ENCODE assay signal across 1 cellular context in the genomic region with DNA sequence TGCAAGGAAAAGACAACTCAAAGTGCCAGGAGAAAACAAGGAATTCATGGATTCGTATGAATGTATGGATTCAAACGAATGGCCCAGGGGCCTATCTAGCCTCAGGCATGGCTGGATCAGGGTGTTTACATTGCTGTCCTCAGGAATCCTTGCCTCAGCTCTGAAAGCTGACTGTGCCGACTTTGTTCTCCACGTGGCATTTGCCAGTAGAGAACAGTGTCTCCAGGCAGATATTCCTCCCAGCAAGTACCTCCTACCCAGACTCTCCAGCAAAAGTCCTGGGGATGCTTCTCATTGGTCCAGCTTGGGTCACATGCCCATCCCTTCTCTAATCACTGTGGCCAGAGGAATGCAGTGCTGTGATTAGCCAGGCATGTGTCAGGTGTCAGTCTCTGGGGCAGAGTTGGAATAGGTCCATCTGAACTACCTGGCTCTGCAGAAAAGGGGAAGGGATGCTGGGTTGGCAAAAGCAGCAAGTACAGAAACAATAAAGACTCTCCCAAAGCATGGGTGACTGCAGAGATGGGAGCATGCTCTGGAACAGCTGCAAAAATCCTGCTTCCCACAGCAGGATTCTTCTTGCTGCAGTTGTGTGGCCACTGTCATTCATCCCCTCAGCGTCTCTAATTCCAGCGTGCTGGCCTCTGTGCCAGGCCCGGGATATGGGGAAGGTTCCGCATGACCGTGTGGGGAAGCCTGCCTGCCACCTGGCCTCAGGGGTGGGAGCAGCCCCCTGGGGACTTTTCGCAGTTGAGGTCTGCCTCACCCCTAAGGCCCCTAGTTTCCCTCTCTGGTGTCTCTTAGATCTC.
TF ChIP-seq lines count a peak whose summit lies in the region.

No MANE protein-coding gene starts in this region.

TF ChIP-seq in HepG2, 621 proteins besides CTCF, POLR2A, EP300 and RAD21 (continued from another document and continues in another):
- TF ChIP-seq, protein P1, sequence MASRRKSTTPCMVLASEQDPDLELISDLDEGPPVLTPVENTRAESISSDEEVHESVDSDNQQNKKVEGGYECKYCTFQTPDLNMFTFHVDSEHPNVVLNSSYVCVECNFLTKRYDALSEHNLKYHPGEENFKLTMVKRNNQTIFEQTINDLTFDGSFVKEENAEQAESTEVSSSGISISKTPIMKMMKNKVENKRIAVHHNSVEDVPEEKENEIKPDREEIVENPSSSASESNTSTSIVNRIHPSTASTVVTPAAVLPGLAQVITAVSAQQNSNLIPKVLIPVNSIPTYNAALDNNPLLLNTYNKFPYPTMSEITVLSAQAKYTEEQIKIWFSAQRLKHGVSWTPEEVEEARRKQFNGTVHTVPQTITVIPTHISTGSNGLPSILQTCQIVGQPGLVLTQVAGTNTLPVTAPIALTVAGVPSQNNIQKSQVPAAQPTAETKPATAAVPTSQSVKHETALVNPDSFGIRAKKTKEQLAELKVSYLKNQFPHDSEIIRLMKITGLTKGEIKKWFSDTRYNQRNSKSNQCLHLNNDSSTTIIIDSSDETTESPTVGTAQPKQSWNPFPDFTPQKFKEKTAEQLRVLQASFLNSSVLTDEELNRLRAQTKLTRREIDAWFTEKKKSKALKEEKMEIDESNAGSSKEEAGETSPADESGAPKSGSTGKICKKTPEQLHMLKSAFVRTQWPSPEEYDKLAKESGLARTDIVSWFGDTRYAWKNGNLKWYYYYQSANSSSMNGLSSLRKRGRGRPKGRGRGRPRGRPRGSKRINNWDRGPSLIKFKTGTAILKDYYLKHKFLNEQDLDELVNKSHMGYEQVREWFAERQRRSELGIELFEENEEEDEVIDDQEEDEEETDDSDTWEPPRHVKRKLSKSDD (CRISPR knock-in tag; IDR thresholded peaks at IDR 0.05; ENCODE audit: low read depth): peak; percentile 35; the same call in 1 of the 2 replicates
- TF ChIP-seq ZNF232 (CRISPR knock-in tag; IDR thresholded peaks at IDR 0.05; ENCODE audit: borderline replicate concordance): 0 out of 2 replicates have a peak, but pooled peaks have one; percentile 43
- TF ChIP-seq ZNF430 (CRISPR knock-in tag; IDR thresholded peaks at IDR 0.05): 0 out of 2 replicates have a peak, but pooled peaks have one; percentile 34
- peak; percentile 95 for TF ChIP-seq GFI1 (CRISPR knock-in tag; IDR thresholded peaks at IDR 0.05; ENCODE audit: borderline replicate concordance)
- TF ChIP-seq ZNF260 (CRISPR knock-in tag; IDR thresholded peaks at IDR 0.05; ENCODE audit: borderline replicate concordance, low read depth): no peak
- TF ChIP-seq NFYB (CRISPR knock-in tag; IDR thresholded peaks at IDR 0.05): peak; percentile 88
- TF ChIP-seq, protein P2, sequence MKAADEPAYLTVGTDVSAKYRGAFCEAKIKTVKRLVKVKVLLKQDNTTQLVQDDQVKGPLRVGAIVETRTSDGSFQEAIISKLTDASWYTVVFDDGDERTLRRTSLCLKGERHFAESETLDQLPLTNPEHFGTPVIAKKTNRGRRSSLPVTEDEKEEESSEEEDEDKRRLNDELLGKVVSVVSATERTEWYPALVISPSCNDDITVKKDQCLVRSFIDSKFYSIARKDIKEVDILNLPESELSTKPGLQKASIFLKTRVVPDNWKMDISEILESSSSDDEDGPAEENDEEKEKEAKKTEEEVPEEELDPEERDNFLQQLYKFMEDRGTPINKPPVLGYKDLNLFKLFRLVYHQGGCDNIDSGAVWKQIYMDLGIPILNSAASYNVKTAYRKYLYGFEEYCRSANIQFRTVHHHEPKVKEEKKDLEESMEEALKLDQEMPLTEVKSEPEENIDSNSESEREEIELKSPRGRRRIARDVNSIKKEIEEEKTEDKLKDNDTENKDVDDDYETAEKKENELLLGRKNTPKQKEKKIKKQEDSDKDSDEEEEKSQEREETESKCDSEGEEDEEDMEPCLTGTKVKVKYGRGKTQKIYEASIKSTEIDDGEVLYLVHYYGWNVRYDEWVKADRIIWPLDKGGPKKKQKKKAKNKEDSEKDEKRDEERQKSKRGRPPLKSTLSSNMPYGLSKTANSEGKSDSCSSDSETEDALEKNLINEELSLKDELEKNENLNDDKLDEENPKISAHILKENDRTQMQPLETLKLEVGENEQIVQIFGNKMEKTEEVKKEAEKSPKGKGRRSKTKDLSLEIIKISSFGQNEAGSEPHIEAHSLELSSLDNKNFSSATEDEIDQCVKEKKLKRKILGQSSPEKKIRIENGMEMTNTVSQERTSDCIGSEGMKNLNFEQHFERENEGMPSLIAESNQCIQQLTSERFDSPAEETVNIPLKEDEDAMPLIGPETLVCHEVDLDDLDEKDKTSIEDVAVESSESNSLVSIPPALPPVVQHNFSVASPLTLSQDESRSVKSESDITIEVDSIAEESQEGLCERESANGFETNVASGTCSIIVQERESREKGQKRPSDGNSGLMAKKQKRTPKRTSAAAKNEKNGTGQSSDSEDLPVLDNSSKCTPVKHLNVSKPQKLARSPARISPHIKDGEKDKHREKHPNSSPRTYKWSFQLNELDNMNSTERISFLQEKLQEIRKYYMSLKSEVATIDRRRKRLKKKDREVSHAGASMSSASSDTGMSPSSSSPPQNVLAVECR (CRISPR knock-in tag; IDR thresholded peaks at IDR 0.05; ENCODE audit: borderline replicate concordance): peak; percentile 53; the same call in 1 of the 2 replicates
- no peak for TF ChIP-seq FOXJ3 (CRISPR knock-in tag; IDR thresholded peaks at IDR 0.05; ENCODE audit: borderline replicate concordance)
- no peak for TF ChIP-seq ZNF441 (CRISPR knock-in tag; IDR thresholded peaks at IDR 0.05; ENCODE audit: borderline replicate concordance)
- TF ChIP-seq, protein P3, sequence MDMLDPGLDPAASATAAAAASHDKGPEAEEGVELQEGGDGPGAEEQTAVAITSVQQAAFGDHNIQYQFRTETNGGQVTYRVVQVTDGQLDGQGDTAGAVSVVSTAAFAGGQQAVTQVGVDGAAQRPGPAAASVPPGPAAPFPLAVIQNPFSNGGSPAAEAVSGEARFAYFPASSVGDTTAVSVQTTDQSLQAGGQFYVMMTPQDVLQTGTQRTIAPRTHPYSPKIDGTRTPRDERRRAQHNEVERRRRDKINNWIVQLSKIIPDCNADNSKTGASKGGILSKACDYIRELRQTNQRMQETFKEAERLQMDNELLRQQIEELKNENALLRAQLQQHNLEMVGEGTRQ (IDR thresholded peaks at IDR 0.05; ENCODE audit: low read depth, low read length): peak; percentile 98
- TF ChIP-seq, protein P3 (CRISPR knock-in tag; IDR thresholded peaks at IDR 0.05; ENCODE audit: borderline replicate concordance): peak; percentile 97; the same call in 1 of the 2 replicates
- TF ChIP-seq ZMYM3 (CRISPR knock-in tag; IDR thresholded peaks at IDR 0.05): peak; percentile 41; the same call in 1 of the 2 replicates
- no peak for TF ChIP-seq ZNF790 (CRISPR knock-in tag; IDR thresholded peaks at IDR 0.05; ENCODE audit: borderline replicate concordance)
- TF ChIP-seq, protein P4, sequence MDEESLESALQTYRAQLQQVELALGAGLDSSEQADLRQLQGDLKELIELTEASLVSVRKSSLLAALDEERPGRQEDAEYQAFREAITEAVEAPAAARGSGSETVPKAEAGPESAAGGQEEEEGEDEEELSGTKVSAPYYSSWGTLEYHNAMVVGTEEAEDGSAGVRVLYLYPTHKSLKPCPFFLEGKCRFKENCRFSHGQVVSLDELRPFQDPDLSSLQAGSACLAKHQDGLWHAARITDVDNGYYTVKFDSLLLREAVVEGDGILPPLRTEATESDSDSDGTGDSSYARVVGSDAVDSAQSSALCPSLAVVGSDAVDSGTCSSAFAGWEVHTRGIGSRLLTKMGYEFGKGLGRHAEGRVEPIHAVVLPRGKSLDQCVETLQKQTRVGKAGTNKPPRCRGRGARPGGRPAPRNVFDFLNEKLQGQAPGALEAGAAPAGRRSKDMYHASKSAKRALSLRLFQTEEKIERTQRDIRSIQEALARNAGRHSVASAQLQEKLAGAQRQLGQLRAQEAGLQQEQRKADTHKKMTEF (CRISPR knock-in tag; IDR thresholded peaks at IDR 0.05): peak; percentile 30; the same call in 1 of the 2 replicates
- no peak for TF ChIP-seq NCOR1 (IDR thresholded peaks at IDR 0.05; ENCODE audit: borderline replicate concordance, low read length)
- TF ChIP-seq TCF7 (IDR thresholded peaks at IDR 0.05; ENCODE audit: low read depth): 0 out of 2 replicates have a peak, but pooled peaks have one; percentile 10
- TF ChIP-seq KLF11 (CRISPR knock-in tag; IDR thresholded peaks at IDR 0.05): no peak
- TF ChIP-seq ZNF264 (CRISPR knock-in tag; IDR thresholded peaks at IDR 0.05): peak; percentile 71; the same call in 1 of the 2 replicates
- TF ChIP-seq YEATS4 (CRISPR knock-in tag; IDR thresholded peaks at IDR 0.05; ENCODE audit: borderline replicate concordance): peak; percentile 85
- TF ChIP-seq, protein P5, sequence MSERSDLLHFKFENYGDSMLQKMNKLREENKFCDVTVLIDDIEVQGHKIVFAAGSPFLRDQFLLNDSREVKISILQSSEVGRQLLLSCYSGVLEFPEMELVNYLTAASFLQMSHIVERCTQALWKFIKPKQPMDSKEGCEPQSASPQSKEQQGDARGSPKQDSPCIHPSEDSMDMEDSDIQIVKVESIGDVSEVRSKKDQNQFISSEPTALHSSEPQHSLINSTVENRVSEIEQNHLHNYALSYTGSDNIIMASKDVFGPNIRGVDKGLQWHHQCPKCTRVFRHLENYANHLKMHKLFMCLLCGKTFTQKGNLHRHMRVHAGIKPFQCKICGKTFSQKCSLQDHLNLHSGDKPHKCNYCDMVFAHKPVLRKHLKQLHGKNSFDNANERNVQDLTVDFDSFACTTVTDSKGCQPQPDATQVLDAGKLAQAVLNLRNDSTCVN (CRISPR knock-in tag; IDR thresholded peaks at IDR 0.05; ENCODE audit: borderline replicate concordance): 0 out of 2 replicates have a peak, but pooled peaks have one; percentile 2
- no peak for TF ChIP-seq PITX1 (CRISPR knock-in tag; IDR thresholded peaks at IDR 0.05)
- peak; percentile 88 for TF ChIP-seq RAD51 (IDR thresholded peaks at IDR 0.05; ENCODE audit: borderline replicate concordance)
- peak; percentile 84 for TF ChIP-seq PHF21A (CRISPR knock-in tag; IDR thresholded peaks at IDR 0.05)
- TF ChIP-seq, protein P6, sequence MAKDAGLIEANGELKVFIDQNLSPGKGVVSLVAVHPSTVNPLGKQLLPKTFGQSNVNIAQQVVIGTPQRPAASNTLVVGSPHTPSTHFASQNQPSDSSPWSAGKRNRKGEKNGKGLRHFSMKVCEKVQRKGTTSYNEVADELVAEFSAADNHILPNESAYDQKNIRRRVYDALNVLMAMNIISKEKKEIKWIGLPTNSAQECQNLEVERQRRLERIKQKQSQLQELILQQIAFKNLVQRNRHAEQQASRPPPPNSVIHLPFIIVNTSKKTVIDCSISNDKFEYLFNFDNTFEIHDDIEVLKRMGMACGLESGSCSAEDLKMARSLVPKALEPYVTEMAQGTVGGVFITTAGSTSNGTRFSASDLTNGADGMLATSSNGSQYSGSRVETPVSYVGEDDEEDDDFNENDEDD (CRISPR knock-in tag; IDR thresholded peaks at IDR 0.05; ENCODE audit: borderline replicate concordance): peak; percentile 35; the same call in 1 of the 2 replicates
- peak; percentile 99 for TF ChIP-seq ZNF329 (CRISPR knock-in tag; IDR thresholded peaks at IDR 0.05; ENCODE audit: low read depth)
- TF ChIP-seq ZNF124 (CRISPR knock-in tag; IDR thresholded peaks at IDR 0.05): peak; percentile 33; the same call in 1 of the 2 replicates
- TF ChIP-seq ZNF605 (CRISPR knock-in tag; IDR thresholded peaks at IDR 0.05): peak; percentile 69
- TF ChIP-seq POLR2AphosphoS5 (IDR thresholded peaks at IDR 0.05; ENCODE audit: low read depth, low read length): peak; percentile 66
- TF ChIP-seq ZFY (CRISPR knock-in tag; IDR thresholded peaks at IDR 0.05): peak; percentile 45; the same call in 1 of the 2 replicates
- TF ChIP-seq ETV5 (CRISPR knock-in tag; IDR thresholded peaks at IDR 0.05; ENCODE audit: borderline replicate concordance): no peak
- 0 out of 2 replicates have a peak, but pooled peaks have one; percentile 4 for TF ChIP-seq ZFP90 (CRISPR knock-in tag; IDR thresholded peaks at IDR 0.05; ENCODE audit: borderline replicate concordance)
- TF ChIP-seq REPIN1 (CRISPR knock-in tag; IDR thresholded peaks at IDR 0.05; ENCODE audit: borderline replicate concordance, low read depth): peak; percentile 83; the same call in 1 of the 2 replicates
- TF ChIP-seq LCORL (IDR thresholded peaks at IDR 0.05): no peak
- 0 out of 2 replicates have a peak, but pooled peaks have one; percentile 14 for TF ChIP-seq LCORL (CRISPR knock-in tag; IDR thresholded peaks at IDR 0.05)
- TF ChIP-seq ZNF7 (CRISPR knock-in tag; IDR thresholded peaks at IDR 0.05): no peak
- TF ChIP-seq SRSF4 (IDR thresholded peaks at IDR 0.05; ENCODE audit: low read depth, low read length, poor library complexity, severe bottlenecking): no peak
- TF ChIP-seq ZNF343 (CRISPR knock-in tag; IDR thresholded peaks at IDR 0.05): no peak
- TF ChIP-seq, protein P7, sequence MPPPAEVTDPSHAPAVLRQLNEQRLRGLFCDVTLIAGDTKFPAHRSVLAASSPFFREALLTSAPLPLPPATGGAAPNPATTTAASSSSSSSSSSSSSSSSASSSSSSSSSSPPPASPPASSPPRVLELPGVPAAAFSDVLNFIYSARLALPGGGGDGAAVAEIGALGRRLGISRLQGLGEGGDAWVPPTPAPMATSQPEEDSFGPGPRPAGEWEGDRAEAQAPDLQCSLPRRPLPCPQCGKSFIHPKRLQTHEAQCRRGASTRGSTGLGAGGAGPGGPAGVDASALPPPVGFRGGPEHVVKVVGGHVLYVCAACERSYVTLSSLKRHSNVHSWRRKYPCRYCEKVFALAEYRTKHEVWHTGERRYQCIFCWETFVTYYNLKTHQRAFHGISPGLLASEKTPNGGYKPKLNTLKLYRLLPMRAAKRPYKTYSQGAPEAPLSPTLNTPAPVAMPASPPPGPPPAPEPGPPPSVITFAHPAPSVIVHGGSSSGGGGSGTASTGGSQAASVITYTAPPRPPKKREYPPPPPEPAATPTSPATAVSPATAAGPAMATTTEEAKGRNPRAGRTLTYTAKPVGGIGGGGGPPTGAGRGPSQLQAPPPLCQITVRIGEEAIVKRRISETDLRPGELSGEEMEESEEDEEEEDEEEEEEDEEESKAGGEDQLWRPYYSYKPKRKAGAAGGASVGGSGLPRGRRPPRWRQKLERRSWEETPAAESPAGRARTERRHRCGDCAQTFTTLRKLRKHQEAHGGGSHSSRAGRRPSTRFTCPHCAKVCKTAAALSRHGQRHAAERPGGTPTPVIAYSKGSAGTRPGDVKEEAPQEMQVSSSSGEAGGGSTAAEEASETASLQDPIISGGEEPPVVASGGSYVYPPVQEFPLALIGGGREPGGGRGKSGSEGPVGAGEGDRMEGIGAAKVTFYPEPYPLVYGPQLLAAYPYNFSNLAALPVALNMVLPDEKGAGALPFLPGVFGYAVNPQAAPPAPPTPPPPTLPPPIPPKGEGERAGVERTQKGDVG (CRISPR knock-in tag; IDR thresholded peaks at IDR 0.05; ENCODE audit: borderline replicate concordance): 0 out of 2 replicates have a peak, but pooled peaks have one; percentile 5
- TF ChIP-seq MYC (CRISPR knock-in tag; IDR thresholded peaks at IDR 0.05; ENCODE audit: borderline replicate concordance): peak; percentile 81
- TF ChIP-seq TRIM24 (CRISPR knock-in tag; IDR thresholded peaks at IDR 0.05): no peak
